15 cellular contexts compared by ENCODE assay signal in the genomic region with DNA sequence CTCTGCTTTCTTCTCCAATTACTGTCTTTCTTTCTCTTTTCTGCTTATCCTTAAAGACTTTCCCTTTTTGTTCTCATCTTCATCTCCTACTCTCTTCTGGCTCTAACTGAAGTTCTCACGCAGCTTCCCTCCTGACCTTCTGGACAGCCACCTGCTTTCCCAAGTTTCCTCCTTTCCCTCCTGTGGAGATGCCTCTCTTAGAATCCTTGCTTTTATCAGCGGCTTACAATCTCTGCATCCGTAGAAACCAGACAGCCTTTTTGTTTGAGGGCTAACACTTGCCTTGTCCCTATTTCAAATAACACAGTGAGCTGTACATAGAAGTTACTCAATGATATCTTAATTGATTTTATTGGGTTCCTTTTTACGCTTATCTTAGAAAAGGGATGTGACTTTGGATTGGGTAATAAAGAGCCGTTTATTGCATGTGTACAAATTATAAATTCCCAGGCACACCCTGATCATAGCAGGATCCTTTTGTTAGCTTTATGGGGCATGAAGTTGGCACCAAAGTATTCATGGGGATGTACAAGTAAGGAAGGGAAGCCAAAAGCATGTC. TPM values are rescaled to one million over a fixed set of nuclear protein-coding genes. Genes with fewer than 3 reads are reported as not detected.
DNase-seq lines count a peak whose midpoint lies in the region; ATAC-seq and TF ChIP-seq lines count a peak whose summit lies in the region.
"Had no signal": no experiment of that assay in that cellular context is flagged by ENCODE, and none has a peak within 500 bp of the region (broad histone marks: within the 10 kb centered on the region; RNA-seq: fewer than 3 reads in every experiment).

No MANE protein-coding gene starts in this region.

- DNase-seq in activated CD8-positive, alpha-beta memory T cell treated with anti-CD3 and anti-CD28 coated beads, Interleukin-2, amount 10 ng/mL, durations not matched to agents 7 days and 5 days: no peak
- no peak for DNase-seq in activated CD8-positive, alpha-beta memory T cell treated with anti-CD3 and anti-CD28 coated beads, Interleukin-2, amount 50 U/mL, for 48 hours
- no peak for DNase-seq in Panc1 (ENCODE audit: low read depth, low spot score)
- DNase-seq in left colon: no peak
- DNase-seq in transverse colon: no peak
- no peak for DNase-seq in activated CD8-positive, alpha-beta T cell treated with anti-CD3 and anti-CD28 coated beads, Interleukin-2, amount 10 ng/mL, durations not matched to agents 7 days and 5 days
- no peak for DNase-seq in T1000 (lab: John Stamatoyannopoulos, UW)
- DNase-seq: activated CD4-positive, alpha-beta T cell treated with anti-CD3 and anti-CD28 coated beads, Interleukin-2, amount 10 ng/mL, durations not matched to agents 7 days and 5 days; CD8-positive, alpha-beta memory T cell; GDM1; NCI-H2081; psoas muscle; stimulated activated CD4-positive, alpha-beta T cell treated with anti-CD3 and anti-CD28 coated beads, Interleukin-15, amount 100 ng/mL, for 24 hours; T-helper 9 cell had no signal

- no peaks in the 10 kb centered on the region for H3K9me3 Mint-ChIP-seq in activated CD8-positive, alpha-beta memory T cell treated with anti-CD3 and anti-CD28 coated beads, Interleukin-2, amount 10 ng/mL, durations not matched to agents 7 days and 5 days (ENCODE audit: low read depth)
- H3K9me3 Mint-ChIP-seq in activated CD8-positive, alpha-beta T cell treated with anti-CD3 and anti-CD28 coated beads, Interleukin-2, amount 10 ng/mL, durations not matched to agents 7 days and 5 days (ENCODE audit: insufficient read depth): no peaks in the 10 kb centered on the region
- H3K9me3 Mint-ChIP-seq: activated CD4-positive, alpha-beta T cell treated with anti-CD3 and anti-CD28 coated beads, Interleukin-2, amount 10 ng/mL, durations not matched to agents 7 days and 5 days; CD8-positive, alpha-beta memory T cell had no signal

- peaks cover 5% of the 10 kb centered on the region for H3K27me3 Mint-ChIP-seq in activated CD8-positive, alpha-beta memory T cell treated with anti-CD3 and anti-CD28 coated beads, Interleukin-2, amount 10 ng/mL, durations not matched to agents 7 days and 5 days
- H3K27me3 Mint-ChIP-seq in activated CD8-positive, alpha-beta T cell treated with anti-CD3 and anti-CD28 coated beads, Interleukin-2, amount 10 ng/mL, durations not matched to agents 7 days and 5 days (ENCODE audit: low read depth): peaks cover 17% of the 10 kb centered on the region
- H3K27me3 Mint-ChIP-seq: CD8-positive, alpha-beta memory T cell had no signal

- peak overlapping the region; percentile 13 for H3K27ac Mint-ChIP-seq in activated CD8-positive, alpha-beta memory T cell treated with anti-CD3 and anti-CD28 coated beads, Interleukin-2, amount 10 ng/mL, durations not matched to agents 7 days and 5 days
- no peak overlapping the region for H3K27ac Mint-ChIP-seq in activated CD8-positive, alpha-beta T cell treated with anti-CD3 and anti-CD28 coated beads, Interleukin-2, amount 10 ng/mL, durations not matched to agents 7 days and 5 days

- peaks cover 18% of the 10 kb centered on the region for H3K36me3 Mint-ChIP-seq in activated CD8-positive, alpha-beta memory T cell treated with anti-CD3 and anti-CD28 coated beads, Interleukin-2, amount 10 ng/mL, durations not matched to agents 7 days and 5 days
- H3K36me3 Mint-ChIP-seq in activated CD8-positive, alpha-beta T cell treated with anti-CD3 and anti-CD28 coated beads, Interleukin-2, amount 10 ng/mL, durations not matched to agents 7 days and 5 days (ENCODE audit: low read depth): peaks cover 13% of the 10 kb centered on the region

- no peak overlapping the region for H3K4me3 Mint-ChIP-seq in activated CD8-positive, alpha-beta memory T cell treated with anti-CD3 and anti-CD28 coated beads, Interleukin-2, amount 10 ng/mL, durations not matched to agents 7 days and 5 days
- H3K4me3 Mint-ChIP-seq in activated CD8-positive, alpha-beta T cell treated with anti-CD3 and anti-CD28 coated beads, Interleukin-2, amount 10 ng/mL, durations not matched to agents 7 days and 5 days: no peak overlapping the region
- H3K4me3 Mint-ChIP-seq: activated CD4-positive, alpha-beta T cell treated with anti-CD3 and anti-CD28 coated beads, Interleukin-2, amount 10 ng/mL, durations not matched to agents 7 days and 5 days had no signal

- ATAC-seq in activated CD8-positive, alpha-beta memory T cell treated with anti-CD3 and anti-CD28 coated beads, Interleukin-2, amount 10 ng/mL, durations not matched to agents 7 days and 5 days: no peak
- no peak for ATAC-seq in Panc1
- ATAC-seq in left colon: peak; percentile 40
- ATAC-seq in activated CD8-positive, alpha-beta T cell treated with anti-CD3 and anti-CD28 coated beads, Interleukin-2, amount 10 ng/mL, durations not matched to agents 7 days and 5 days: no peak
- ATAC-seq in HG02884 (IDR thresholded peaks at IDR 0.05; ENCODE audit: unreplicated experiment): no peak
- ATAC-seq: psoas muscle had no signal

- intact Hi-C loops in Panc1 (cut with micrococcal nuclease; ENCODE audit: unreplicated experiment): no loop called here
- intact Hi-C loops in left colon (cut with DNase I, micrococcal nuclease): no loop called here
- intact Hi-C loops in transverse colon (cut with DNase I; ENCODE audit: low total_unique reads): no loop called here

- TF ChIP-seq CTCF in Panc1 (IDR thresholded peaks at IDR 0.05) (no peak), transverse colon (IDR thresholded peaks at IDR 0.05) (no peak)

- peaks cover 55% of the 10 kb centered on the region for H3K4me1 Mint-ChIP-seq in activated CD8-positive, alpha-beta memory T cell treated with anti-CD3 and anti-CD28 coated beads, Interleukin-2, amount 10 ng/mL, durations not matched to agents 7 days and 5 days
- peaks cover 52% of the 10 kb centered on the region for H3K4me1 Mint-ChIP-seq in activated CD8-positive, alpha-beta T cell treated with anti-CD3 and anti-CD28 coated beads, Interleukin-2, amount 10 ng/mL, durations not matched to agents 7 days and 5 days (ENCODE audit: low read depth)

- peaks cover 44% of the 10 kb centered on the region for H3K4me1 ChIP-seq in Panc1 (ENCODE audit: control insufficient read depth, insufficient read depth, low read length)
- peaks cover 22 to 69% (median 61%) of the 10 kb centered on the region in 4 donors for H3K4me1 ChIP-seq in transverse colon

- peak overlapping the region; percentile 34; the same call in 1 of the 2 replicates for H3K27ac ChIP-seq in Panc1 (ENCODE audit: low read length)
- H3K27ac ChIP-seq in transverse colon: peak overlapping the region; percentile 93 to 99 (median 98)
- H3K27ac ChIP-seq: psoas muscle had no signal

- H3K36me3 ChIP-seq in Panc1 (ENCODE audit: control insufficient read depth, insufficient read depth, low read length) (no peaks in the 10 kb centered on the region), transverse colon (no peaks in the 10 kb centered on the region)

- TF ChIP-seq EP300 in transverse colon (IDR thresholded peaks at IDR 0.05; ENCODE audit: low read depth): peak; percentile 21

- CTCF ChIA-PET in activated CD8-positive, alpha-beta memory T cell treated with anti-CD3 and anti-CD28 coated beads, Interleukin-2, amount 10 ng/mL, durations not matched to agents 7 days and 5 days (lab: Charles Lee): interaction anchor here (0.6 to 6.3 kb wide), 6 partner anchors 15 to 76 kb away, joined by 3 to 33 read pairs (median 6); partner anchors contain the start of gene MAPK1IP1L
- CTCF ChIA-PET in Panc1 (lab: Charles Lee): no interaction called here
- CTCF ChIA-PET in activated CD8-positive, alpha-beta T cell treated with anti-CD3 and anti-CD28 coated beads, Interleukin-2, amount 10 ng/mL, durations not matched to agents 7 days and 5 days (lab: Charles Lee): interaction anchor here (1.1 to 1.4 kb wide), 2 partner anchors 12 to 34 kb away, joined by 3 to 4 read pairs; no protein-coding TSS in a partner anchor

- in situ Hi-C loops in Panc1 (cut with HindIII; ENCODE audit: low pct_unique_long_range_greater_than_20kb, low sequenced_read_pairs): no loop called here
- in situ Hi-C loops in transverse colon (cut with MboI; ENCODE audit: low pct_ligation_motif_present in 1 of 4, low pct_unique_long_range_greater_than_20kb in 1 of 4, low sequenced_read_pairs in 3 of 4): no loop called here

- H3K9me3 ChIP-seq in Panc1 (ENCODE audit: control insufficient read depth, insufficient read depth, low read depth, low read length) (no peaks in the 10 kb centered on the region), transverse colon (no peaks in the 10 kb centered on the region)
- H3K9me3 ChIP-seq: psoas muscle had no signal

- BruUV-seq in Panc1 (replicated peaks; lab: Mats Ljungman, UMichigan): no TSS peak

- POLR2A ChIA-PET in Panc1 (lab: Charles Lee): interaction anchor here (0.7 kb wide), 1 partner anchor 70 kb away, joined by 3 read pairs; no protein-coding TSS in a partner anchor
- POLR2A ChIA-PET in activated CD8-positive, alpha-beta T cell treated with anti-CD3 and anti-CD28 coated beads, Interleukin-2, amount 10 ng/mL, durations not matched to agents 7 days and 5 days (lab: Charles Lee): interaction anchor here (0.8 kb wide), 1 partner anchor 24 kb away, joined by 3 read pairs; no protein-coding TSS in a partner anchor

- H3K4me3 ChIP-seq in Panc1 (ENCODE audit: low read depth in 2 of 2, low read length in 2 of 2) (no peak overlapping the region), transverse colon (peak overlapping the region in 1 of 4 donors; percentile 14)
- H3K4me3 ChIP-seq: psoas muscle had no signal

- H3K27me3 ChIP-seq in Panc1 (ENCODE audit: control insufficient read depth, insufficient read depth, low read length) (no peaks in the 10 kb centered on the region), transverse colon (no peaks in the 10 kb centered on the region)

- TF ChIP-seq POLR2A in transverse colon (IDR thresholded peaks at IDR 0.05): peak; percentile 44

- 43 to 50% methylated on average over 5 of the region's 5 CpGs for WGBS in transverse colon (ENCODE audit: low coverage in 1 of 2), 2 donors

RNA-seq across cellular contexts. Expression of gene LGALS3, which starts 2.0 kb away (rescaled TPM):
- 100 to 1,000 TPM in 1 of 2 experiments, 10 to 100 TPM in 1; 88.3 to 138 TPM for total RNA-seq in activated CD8-positive, alpha-beta memory T cell treated with anti-CD3 and anti-CD28 coated beads, Interleukin-2, amount 10 ng/mL, durations not matched to agents 7 days and 5 days
- total RNA-seq in Panc1 (2021; ENCODE audit: unreplicated experiment): 146 TPM
- 143 TPM for polyA plus RNA-seq in Panc1 (2012; ENCODE audit: insufficient read length)
- 1,000 to 10,000 TPM; 1,592 to 1,809 TPM for total RNA-seq in left colon
- 1,000 to 10,000 TPM in 3 of 4 donors, 100 to 1,000 TPM in 1; 388 to 2,805 (median 1,702) TPM for total RNA-seq in transverse colon
- 10 to 100 TPM; 31.5 to 34.4 TPM for total RNA-seq in activated CD8-positive, alpha-beta T cell treated with anti-CD3 and anti-CD28 coated beads, Interleukin-2, amount 10 ng/mL, durations not matched to agents 7 days and 5 days
